In the genomic region with DNA sequence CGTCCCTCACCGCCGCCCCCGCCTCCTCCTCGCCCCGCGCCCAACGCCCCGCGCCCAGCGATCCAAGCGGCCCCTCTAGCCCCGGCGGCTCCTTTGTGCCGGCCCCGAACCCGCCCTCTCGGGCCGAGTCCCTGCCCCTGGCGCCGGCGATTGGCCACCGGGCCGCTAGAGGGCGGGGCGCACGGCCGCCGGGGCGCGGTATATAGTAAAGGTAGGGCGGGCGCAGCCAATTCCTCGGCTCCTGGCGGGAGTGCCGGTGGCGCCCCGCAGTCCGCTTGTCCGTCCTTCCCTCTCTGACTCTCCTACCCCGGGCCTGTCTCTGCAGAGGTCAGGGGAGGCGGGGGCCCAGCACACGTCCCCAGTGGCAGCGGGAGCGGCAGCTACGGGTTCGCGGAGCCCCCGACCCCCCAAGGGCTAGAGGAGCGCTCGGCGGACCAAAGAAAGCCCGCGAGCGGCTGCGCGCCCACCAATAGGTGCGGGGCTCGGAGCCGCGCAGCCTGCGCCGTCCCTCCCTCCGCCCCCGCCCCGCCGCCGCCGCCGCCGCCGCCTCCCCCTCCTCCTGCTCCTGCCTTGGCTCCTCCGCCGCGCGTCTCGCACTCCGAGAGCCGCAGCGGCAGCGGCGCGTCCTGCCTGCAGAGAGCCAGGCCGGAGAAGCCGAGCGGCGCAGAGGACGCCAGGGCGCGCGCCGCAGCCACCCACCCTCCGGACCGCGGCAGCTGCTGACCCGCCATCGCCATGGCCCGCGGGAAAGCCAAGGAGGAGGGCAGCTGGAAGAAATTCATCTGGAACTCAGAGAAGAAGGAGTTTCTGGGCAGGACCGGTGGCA, we compare ENCODE assay signal across 1 cellular context.
A peak's percentile ranks its signal among the peaks of the same experiment; 100 is the strongest.
TF ChIP-seq lines count a peak whose summit lies in the region.

A gene (plus strand): TSS at position 596 of the 826 bp plus-strand sequence. CDS start 140 bp downstream, at position 736.

TF ChIP-seq in HEK293, 187 proteins besides CTCF, POLR2A, EP300 and RAD21 (continued from another document and continues in another):
- TF ChIP-seq, protein P1, sequence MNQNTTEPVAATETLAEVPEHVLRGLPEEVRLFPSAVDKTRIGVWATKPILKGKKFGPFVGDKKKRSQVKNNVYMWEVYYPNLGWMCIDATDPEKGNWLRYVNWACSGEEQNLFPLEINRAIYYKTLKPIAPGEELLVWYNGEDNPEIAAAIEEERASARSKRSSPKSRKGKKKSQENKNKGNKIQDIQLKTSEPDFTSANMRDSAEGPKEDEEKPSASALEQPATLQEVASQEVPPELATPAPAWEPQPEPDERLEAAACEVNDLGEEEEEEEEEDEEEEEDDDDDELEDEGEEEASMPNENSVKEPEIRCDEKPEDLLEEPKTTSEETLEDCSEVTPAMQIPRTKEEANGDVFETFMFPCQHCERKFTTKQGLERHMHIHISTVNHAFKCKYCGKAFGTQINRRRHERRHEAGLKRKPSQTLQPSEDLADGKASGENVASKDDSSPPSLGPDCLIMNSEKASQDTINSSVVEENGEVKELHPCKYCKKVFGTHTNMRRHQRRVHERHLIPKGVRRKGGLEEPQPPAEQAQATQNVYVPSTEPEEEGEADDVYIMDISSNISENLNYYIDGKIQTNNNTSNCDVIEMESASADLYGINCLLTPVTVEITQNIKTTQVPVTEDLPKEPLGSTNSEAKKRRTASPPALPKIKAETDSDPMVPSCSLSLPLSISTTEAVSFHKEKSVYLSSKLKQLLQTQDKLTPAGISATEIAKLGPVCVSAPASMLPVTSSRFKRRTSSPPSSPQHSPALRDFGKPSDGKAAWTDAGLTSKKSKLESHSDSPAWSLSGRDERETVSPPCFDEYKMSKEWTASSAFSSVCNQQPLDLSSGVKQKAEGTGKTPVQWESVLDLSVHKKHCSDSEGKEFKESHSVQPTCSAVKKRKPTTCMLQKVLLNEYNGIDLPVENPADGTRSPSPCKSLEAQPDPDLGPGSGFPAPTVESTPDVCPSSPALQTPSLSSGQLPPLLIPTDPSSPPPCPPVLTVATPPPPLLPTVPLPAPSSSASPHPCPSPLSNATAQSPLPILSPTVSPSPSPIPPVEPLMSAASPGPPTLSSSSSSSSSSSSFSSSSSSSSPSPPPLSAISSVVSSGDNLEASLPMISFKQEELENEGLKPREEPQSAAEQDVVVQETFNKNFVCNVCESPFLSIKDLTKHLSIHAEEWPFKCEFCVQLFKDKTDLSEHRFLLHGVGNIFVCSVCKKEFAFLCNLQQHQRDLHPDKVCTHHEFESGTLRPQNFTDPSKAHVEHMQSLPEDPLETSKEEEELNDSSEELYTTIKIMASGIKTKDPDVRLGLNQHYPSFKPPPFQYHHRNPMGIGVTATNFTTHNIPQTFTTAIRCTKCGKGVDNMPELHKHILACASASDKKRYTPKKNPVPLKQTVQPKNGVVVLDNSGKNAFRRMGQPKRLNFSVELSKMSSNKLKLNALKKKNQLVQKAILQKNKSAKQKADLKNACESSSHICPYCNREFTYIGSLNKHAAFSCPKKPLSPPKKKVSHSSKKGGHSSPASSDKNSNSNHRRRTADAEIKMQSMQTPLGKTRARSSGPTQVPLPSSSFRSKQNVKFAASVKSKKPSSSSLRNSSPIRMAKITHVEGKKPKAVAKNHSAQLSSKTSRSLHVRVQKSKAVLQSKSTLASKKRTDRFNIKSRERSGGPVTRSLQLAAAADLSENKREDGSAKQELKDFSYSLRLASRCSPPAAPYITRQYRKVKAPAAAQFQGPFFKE (tag by site-specific recombination; IDR thresholded peaks at IDR 0.05; ENCODE audit: borderline replicate concordance): no peak
- TF ChIP-seq ZNF121 (tag by site-specific recombination; IDR thresholded peaks at IDR 0.05) (no peak), ZFP69B (tag by site-specific recombination; IDR thresholded peaks at IDR 0.05) (no peak), WT1 (tag by site-specific recombination; IDR thresholded peaks at IDR 0.05) (0 out of 2 replicates have a peak, but pooled peaks have one; percentile 39), YY1 (tag by site-specific recombination; IDR thresholded peaks at IDR 0.05) (0 out of 2 replicates have a peak, but pooled peaks have one; percentile 25), ZNF302 (tag by site-specific recombination; IDR thresholded peaks at IDR 0.05; ENCODE audit: low read depth) (no peak), ZNF544 (tag by site-specific recombination; IDR thresholded peaks at IDR 0.05) (no peak), ZNF549 (tag by site-specific recombination; IDR thresholded peaks at IDR 0.05) (no peak), ZNF274 (IDR thresholded peaks at IDR 0.05; ENCODE audit: low read length) (no peak), ZNF274 (tag by site-specific recombination; IDR thresholded peaks at IDR 0.05; ENCODE audit: borderline replicate concordance) (no peak), ZNF133 (tag by site-specific recombination; IDR thresholded peaks at IDR 0.05) (no peak), ZNF132 (tag by site-specific recombination; IDR thresholded peaks at IDR 0.05; ENCODE audit: borderline replicate concordance) (no peak), ZNF621 (tag by site-specific recombination; IDR thresholded peaks at IDR 0.05) (no peak), SP3 (tag by site-specific recombination; IDR thresholded peaks at IDR 0.05) (no peak), SP2 (tag by site-specific recombination; IDR thresholded peaks at IDR 0.05) (peak; percentile 59), ZSCAN23 (tag by site-specific recombination; IDR thresholded peaks at IDR 0.05) (peak; percentile 36; the same call in 1 of the 2 replicates), ZNF529 (tag by site-specific recombination; IDR thresholded peaks at IDR 0.05; ENCODE audit: insufficient replicate concordance) (no peak), ZNF266 (tag by site-specific recombination; IDR thresholded peaks at IDR 0.05; ENCODE audit: low read depth) (no peak), SETDB1 (IDR thresholded peaks at IDR 0.05; ENCODE audit: insufficient read length, low read length) (no peak), ZNF530 (tag by site-specific recombination; IDR thresholded peaks at IDR 0.05; ENCODE audit: low read depth) (no peak), ZNF664 (tag by site-specific recombination; IDR thresholded peaks at IDR 0.05) (no peak), ZNF629 (tag by site-specific recombination; IDR thresholded peaks at IDR 0.05) (no peak), ZNF335 (tag by site-specific recombination; conservative IDR thresholded peaks at IDR 0.05) (peak; percentile 45; the same call in 1 of the 2 replicates), KLF8 (tag by site-specific recombination; IDR thresholded peaks at IDR 0.05) (peak; percentile 42; the same call in 1 of the 2 replicates), ZSCAN30 (tag by site-specific recombination; IDR thresholded peaks at IDR 0.05) (peak; percentile 7; the same call in 1 of the 2 replicates), ZNF10 (tag by site-specific recombination; IDR thresholded peaks at IDR 0.05) (0 out of 2 replicates have a peak, but pooled peaks have one; percentile 34), BCL11A (tag by site-specific recombination; IDR thresholded peaks at IDR 0.05; ENCODE audit: low read depth) (peak; percentile 15; the same call in 1 of the 2 replicates)
- TF ChIP-seq, protein P2, sequence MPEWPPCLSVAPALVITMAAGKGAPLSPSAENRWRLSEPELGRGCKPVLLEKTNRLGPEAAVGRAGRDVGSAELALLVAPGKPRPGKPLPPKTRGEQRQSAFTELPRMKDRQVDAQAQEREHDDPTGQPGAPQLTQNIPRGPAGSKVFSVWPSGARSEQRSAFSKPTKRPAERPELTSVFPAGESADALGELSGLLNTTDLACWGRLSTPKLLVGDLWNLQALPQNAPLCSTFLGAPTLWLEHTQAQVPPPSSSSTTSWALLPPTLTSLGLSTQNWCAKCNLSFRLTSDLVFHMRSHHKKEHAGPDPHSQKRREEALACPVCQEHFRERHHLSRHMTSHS (tag by site-specific recombination; IDR thresholded peaks at IDR 0.05): no peak
- TF ChIP-seq, protein P3, sequence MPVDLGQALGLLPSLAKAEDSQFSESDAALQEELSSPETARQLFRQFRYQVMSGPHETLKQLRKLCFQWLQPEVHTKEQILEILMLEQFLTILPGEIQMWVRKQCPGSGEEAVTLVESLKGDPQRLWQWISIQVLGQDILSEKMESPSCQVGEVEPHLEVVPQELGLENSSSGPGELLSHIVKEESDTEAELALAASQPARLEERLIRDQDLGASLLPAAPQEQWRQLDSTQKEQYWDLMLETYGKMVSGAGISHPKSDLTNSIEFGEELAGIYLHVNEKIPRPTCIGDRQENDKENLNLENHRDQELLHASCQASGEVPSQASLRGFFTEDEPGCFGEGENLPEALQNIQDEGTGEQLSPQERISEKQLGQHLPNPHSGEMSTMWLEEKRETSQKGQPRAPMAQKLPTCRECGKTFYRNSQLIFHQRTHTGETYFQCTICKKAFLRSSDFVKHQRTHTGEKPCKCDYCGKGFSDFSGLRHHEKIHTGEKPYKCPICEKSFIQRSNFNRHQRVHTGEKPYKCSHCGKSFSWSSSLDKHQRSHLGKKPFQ (tag by site-specific recombination; IDR thresholded peaks at IDR 0.05): no peak
- TF ChIP-seq, protein P4, sequence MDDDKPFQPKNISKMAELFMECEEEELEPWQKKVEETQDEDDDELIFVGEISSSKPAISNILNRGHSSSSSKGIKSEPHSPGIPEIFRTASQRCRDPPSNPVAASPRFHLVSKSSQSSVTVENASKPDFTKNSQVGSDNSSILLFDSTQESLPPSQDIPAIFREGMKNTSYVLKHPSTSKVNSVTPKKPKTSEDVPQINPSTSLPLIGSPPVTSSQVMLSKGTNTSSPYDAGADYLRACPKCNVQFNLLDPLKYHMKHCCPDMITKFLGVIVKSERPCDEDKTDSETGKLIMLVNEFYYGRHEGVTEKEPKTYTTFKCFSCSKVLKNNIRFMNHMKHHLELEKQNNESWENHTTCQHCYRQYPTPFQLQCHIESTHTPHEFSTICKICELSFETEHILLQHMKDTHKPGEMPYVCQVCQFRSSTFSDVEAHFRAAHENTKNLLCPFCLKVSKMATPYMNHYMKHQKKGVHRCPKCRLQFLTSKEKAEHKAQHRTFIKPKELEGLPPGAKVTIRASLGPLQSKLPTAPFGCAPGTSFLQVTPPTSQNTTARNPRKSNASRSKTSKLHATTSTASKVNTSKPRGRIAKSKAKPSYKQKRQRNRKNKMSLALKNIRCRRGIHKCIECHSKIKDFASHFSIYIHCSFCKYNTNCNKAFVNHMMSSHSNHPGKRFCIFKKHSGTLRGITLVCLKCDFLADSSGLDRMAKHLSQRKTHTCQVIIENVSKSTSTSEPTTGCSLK (tag by site-specific recombination; IDR thresholded peaks at IDR 0.05): no peak
- TF ChIP-seq, protein P5, sequence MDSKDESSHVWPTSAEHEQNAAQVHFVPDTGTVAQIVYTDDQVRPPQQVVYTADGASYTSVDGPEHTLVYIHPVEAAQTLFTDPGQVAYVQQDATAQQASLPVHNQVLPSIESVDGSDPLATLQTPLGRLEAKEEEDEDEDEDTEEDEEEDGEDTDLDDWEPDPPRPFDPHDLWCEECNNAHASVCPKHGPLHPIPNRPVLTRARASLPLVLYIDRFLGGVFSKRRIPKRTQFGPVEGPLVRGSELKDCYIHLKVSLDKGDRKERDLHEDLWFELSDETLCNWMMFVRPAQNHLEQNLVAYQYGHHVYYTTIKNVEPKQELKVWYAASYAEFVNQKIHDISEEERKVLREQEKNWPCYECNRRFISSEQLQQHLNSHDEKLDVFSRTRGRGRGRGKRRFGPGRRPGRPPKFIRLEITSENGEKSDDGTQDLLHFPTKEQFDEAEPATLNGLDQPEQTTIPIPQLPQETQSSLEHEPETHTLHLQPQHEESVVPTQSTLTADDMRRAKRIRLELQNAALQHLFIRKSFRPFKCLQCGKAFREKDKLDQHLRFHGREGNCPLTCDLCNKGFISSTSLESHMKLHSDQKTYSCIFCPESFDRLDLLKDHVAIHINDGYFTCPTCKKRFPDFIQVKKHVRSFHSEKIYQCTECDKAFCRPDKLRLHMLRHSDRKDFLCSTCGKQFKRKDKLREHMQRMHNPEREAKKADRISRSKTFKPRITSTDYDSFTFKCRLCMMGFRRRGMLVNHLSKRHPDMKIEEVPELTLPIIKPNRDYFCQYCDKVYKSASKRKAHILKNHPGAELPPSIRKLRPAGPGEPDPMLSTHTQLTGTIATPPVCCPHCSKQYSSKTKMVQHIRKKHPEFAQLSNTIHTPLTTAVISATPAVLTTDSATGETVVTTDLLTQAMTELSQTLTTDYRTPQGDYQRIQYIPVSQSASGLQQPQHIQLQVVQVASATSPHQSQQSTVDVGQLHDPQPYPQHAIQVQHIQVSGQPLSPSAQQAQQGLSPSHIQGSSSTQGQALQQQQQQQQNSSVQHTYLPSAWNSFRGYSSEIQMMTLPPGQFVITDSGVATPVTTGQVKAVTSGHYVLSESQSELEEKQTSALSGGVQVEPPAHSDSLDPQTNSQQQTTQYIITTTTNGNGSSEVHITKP (tag by site-specific recombination; IDR thresholded peaks at IDR 0.05): peak; percentile 93
- TF ChIP-seq, protein P6, sequence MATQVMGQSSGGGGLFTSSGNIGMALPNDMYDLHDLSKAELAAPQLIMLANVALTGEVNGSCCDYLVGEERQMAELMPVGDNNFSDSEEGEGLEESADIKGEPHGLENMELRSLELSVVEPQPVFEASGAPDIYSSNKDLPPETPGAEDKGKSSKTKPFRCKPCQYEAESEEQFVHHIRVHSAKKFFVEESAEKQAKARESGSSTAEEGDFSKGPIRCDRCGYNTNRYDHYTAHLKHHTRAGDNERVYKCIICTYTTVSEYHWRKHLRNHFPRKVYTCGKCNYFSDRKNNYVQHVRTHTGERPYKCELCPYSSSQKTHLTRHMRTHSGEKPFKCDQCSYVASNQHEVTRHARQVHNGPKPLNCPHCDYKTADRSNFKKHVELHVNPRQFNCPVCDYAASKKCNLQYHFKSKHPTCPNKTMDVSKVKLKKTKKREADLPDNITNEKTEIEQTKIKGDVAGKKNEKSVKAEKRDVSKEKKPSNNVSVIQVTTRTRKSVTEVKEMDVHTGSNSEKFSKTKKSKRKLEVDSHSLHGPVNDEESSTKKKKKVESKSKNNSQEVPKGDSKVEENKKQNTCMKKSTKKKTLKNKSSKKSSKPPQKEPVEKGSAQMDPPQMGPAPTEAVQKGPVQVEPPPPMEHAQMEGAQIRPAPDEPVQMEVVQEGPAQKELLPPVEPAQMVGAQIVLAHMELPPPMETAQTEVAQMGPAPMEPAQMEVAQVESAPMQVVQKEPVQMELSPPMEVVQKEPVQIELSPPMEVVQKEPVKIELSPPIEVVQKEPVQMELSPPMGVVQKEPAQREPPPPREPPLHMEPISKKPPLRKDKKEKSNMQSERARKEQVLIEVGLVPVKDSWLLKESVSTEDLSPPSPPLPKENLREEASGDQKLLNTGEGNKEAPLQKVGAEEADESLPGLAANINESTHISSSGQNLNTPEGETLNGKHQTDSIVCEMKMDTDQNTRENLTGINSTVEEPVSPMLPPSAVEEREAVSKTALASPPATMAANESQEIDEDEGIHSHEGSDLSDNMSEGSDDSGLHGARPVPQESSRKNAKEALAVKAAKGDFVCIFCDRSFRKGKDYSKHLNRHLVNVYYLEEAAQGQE (tag by site-specific recombination; IDR thresholded peaks at IDR 0.05): no peak
- TF ChIP-seq, protein P7, sequence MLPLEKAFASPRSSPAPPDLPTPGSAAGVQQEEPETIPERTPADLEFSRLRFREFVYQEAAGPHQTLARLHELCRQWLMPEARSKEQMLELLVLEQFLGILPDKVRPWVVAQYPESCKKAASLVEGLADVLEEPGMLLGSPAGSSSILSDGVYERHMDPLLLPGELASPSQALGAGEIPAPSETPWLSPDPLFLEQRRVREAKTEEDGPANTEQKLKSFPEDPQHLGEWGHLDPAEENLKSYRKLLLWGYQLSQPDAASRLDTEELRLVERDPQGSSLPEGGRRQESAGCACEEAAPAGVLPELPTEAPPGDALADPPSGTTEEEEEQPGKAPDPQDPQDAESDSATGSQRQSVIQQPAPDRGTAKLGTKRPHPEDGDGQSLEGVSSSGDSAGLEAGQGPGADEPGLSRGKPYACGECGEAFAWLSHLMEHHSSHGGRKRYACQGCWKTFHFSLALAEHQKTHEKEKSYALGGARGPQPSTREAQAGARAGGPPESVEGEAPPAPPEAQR (tag by site-specific recombination; IDR thresholded peaks at IDR 0.05): no peak
